Comparison of ENCODE assay signal across 19 cellular contexts in genomic region chr1:106846656-106847055, GRCh38.
A peak's percentile ranks its signal among the peaks of the same experiment; 100 is the strongest.
DNase-seq lines count a peak whose midpoint lies in the region; ATAC-seq and TF ChIP-seq lines count a peak whose summit lies in the region.
"Had no signal": no experiment of that assay in that cellular context is flagged by ENCODE, and none has a peak within 500 bp of the region (broad histone marks: within the 10 kb centered on the region; RNA-seq: fewer than 3 reads in every experiment).

No MANE protein-coding gene starts in this region.

- TF ChIP-seq CTCF in esophagus squamous epithelium (IDR thresholded peaks at IDR 0.05) = no peak

- no peaks in the 10 kb centered on the region for H3K36me3 Mint-ChIP-seq in activated T-cell treated with anti-CD3 and anti-CD28 coated beads, Interleukin-2, amount 50 U/mL, for 24 hours (ENCODE audit: low read depth)

- H3K4me1 ChIP-seq in esophagus squamous epithelium = no peaks in the 10 kb centered on the region
- H3K4me1 ChIP-seq: breast epithelium had no signal

- no peak overlapping the region for H3K4me3 ChIP-seq in esophagus squamous epithelium
- H3K4me3 ChIP-seq: breast epithelium had no signal

- no peak for TF ChIP-seq POLR2A in GM18505 (IDR thresholded peaks at IDR 0.05; ENCODE audit: borderline replicate concordance, extremely low read depth, insufficient read depth, insufficient read length)
- TF ChIP-seq POLR2A in esophagus squamous epithelium (IDR thresholded peaks at IDR 0.05) = no peak

- no peak overlapping the region for H3K27ac Mint-ChIP-seq in activated T-cell treated with anti-CD3 and anti-CD28 coated beads, Interleukin-2, amount 50 U/mL, for 24 hours
- H3K27ac Mint-ChIP-seq: nephron had no signal

- H3K27me3 ChIP-seq in esophagus squamous epithelium = no peaks in the 10 kb centered on the region
- H3K27me3 ChIP-seq: breast epithelium had no signal

- H3K9me3 ChIP-seq in esophagus squamous epithelium = no peaks in the 10 kb centered on the region
- H3K9me3 ChIP-seq: breast epithelium had no signal

- H3K9me3 Mint-ChIP-seq in activated T-cell treated with anti-CD3 and anti-CD28 coated beads, Interleukin-2, amount 50 U/mL, for 24 hours = peaks cover 2% of the 10 kb centered on the region
- H3K9me3 Mint-ChIP-seq: nephron had no signal

- intact Hi-C loops in esophagus squamous epithelium (cut with DNase I) = no loop called here

- H3K36me3 ChIP-seq in esophagus squamous epithelium = no peaks in the 10 kb centered on the region
- H3K36me3 ChIP-seq: breast epithelium had no signal

- WGBS in esophagus squamous epithelium, 2 donors = 77 to 95% methylated on average over 1 of the region's 1 CpG

- ATAC-seq in GM18505 (IDR thresholded peaks at IDR 0.05; ENCODE audit: unreplicated experiment) (peak; percentile 82), GM19455 (IDR thresholded peaks at IDR 0.05; ENCODE audit: unreplicated experiment) (peak; percentile 63), HG02798 (IDR thresholded peaks at IDR 0.05; ENCODE audit: poor library complexity, unreplicated experiment) (peak; percentile 84), HG03439 (IDR thresholded peaks at IDR 0.05; ENCODE audit: unreplicated experiment) (peak; percentile 89)
- ATAC-seq: HCT116, left lobe of liver, right cardiac atrium had no signal

- H3K4me1 Mint-ChIP-seq in activated T-cell treated with anti-CD3 and anti-CD28 coated beads, Interleukin-2, amount 50 U/mL, for 24 hours (ENCODE audit: low read depth) = no peaks in the 10 kb centered on the region
- H3K4me1 Mint-ChIP-seq: nephron had no signal

- no peak overlapping the region for H3K4me3 Mint-ChIP-seq in activated T-cell treated with anti-CD3 and anti-CD28 coated beads, Interleukin-2, amount 50 U/mL, for 24 hours
- H3K4me3 Mint-ChIP-seq: nephron had no signal

- no peak overlapping the region for H3K27ac ChIP-seq in esophagus squamous epithelium
- H3K27ac ChIP-seq: breast epithelium had no signal

- H3K27me3 Mint-ChIP-seq in activated T-cell treated with anti-CD3 and anti-CD28 coated beads, Interleukin-2, amount 50 U/mL, for 24 hours = no peaks in the 10 kb centered on the region

- DNase-seq in activated T-cell treated with anti-CD3 and anti-CD28 coated beads, Interleukin-2, amount 50 U/mL, for 24 hours = no peak
- DNase-seq in T1000 (lab: John Stamatoyannopoulos, UW) (no peak), A172 (ENCODE audit: low spot score) (no peak), esophagus squamous epithelium (lab: John Stamatoyannopoulos, UW) (no peak)
- DNase-seq: activated naive CD4-positive, alpha-beta T cell treated with Interleukin-2 at 50 U/mL for 16 hours; DMS 273 treated with DMSO at 0.1 percent for 48 hours; NCI-H146; right cardiac atrium; SIG-M5; stimulated activated CD4-positive, alpha-beta T cell treated with anti-CD3 and anti-CD28 coated beads, Interleukin-4, amount 100 ng/mL, for 1 hour; stimulated activated naive CD4-positive, alpha-beta T cell had no signal
